13 cellular contexts compared by ENCODE assay signal in genomic region chr6:56416247-56416646, GRCh38.
"Had no signal": no experiment of that assay in that cellular context is flagged by ENCODE, and none has a peak within 500 bp of the region (broad histone marks: within the 10 kb centered on the region; RNA-seq: fewer than 3 reads in every experiment).

No MANE protein-coding gene starts in this region.

- H3K27me3 ChIP-seq: dorsolateral prefrontal cortex, heart right ventricle, left lung, upper lobe of right lung had no signal

- H3K4me1 ChIP-seq: left lung, upper lobe of right lung had no signal

- DNase-seq: activated CD4-positive, alpha-beta T cell treated with anti-CD3 and anti-CD28 coated beads, Interleukin-2, amount 50 U/mL, for 1 hour; activated CD4-positive, CD25-positive, alpha-beta regulatory T cell; amygdala; dorsolateral prefrontal cortex; heart right ventricle; left lung; natural killer cell; nucleus accumbens; stimulated activated CD4-positive, alpha-beta T cell treated with anti-CD3 and anti-CD28 coated beads, Interleukin-4, amount 100 ng/mL, for 1 hour; stimulated activated CD8-positive, alpha-beta memory T cell treated with anti-CD3 and anti-CD28 coated beads, Interleukin-4, amount 100 ng/mL, for 48 hours; stimulated activated naive CD8-positive, alpha-beta T cell treated with anti-CD3 and anti-CD28 coated beads, Interleukin-15, Interleukin-2, amounts not matched to agents 100 U/mL and 50 U/mL, for 24 hours; upper lobe of right lung had no signal

- H3K36me3 ChIP-seq: heart right ventricle, left lung, upper lobe of right lung had no signal

- ATAC-seq: activated naive CD4-positive, alpha-beta T cell treated with anti-CD3 and anti-CD28 coated beads, Interleukin-2, amount 50 U/mL, for 72 hours; heart right ventricle; left lung; natural killer cell; stimulated activated naive CD8-positive, alpha-beta T cell treated with anti-CD3 and anti-CD28 coated beads, Interleukin-15, Interleukin-2, amounts not matched to agents 100 U/mL and 50 U/mL, for 24 hours; upper lobe of right lung had no signal

- H3K4me3 ChIP-seq: dorsolateral prefrontal cortex, heart right ventricle, left lung, upper lobe of right lung had no signal

- H3K9me3 ChIP-seq: heart right ventricle, left lung, upper lobe of right lung had no signal

- H3K27ac ChIP-seq: dorsolateral prefrontal cortex, upper lobe of right lung had no signal
